12 cellular contexts compared by ENCODE assay signal in genomic region chr17:77442976-77443742, GRCh38.
DNase-seq lines count a peak whose midpoint lies in the region; ATAC-seq and TF ChIP-seq lines count a peak whose summit lies in the region.
"Had no signal": no experiment of that assay in that cellular context is flagged by ENCODE, and none has a peak within 500 bp of the region (broad histone marks: within the 10 kb centered on the region; RNA-seq: fewer than 3 reads in every experiment).

No MANE protein-coding gene starts in this region.

- H3K36me3 Mint-ChIP-seq in activated CD4-positive, alpha-beta T cell treated with anti-CD3 and anti-CD28 coated beads, Interleukin-2, amount 10 ng/mL, durations not matched to agents 7 days and 5 days (ENCODE audit: low read depth) = peaks cover 52% of the 10 kb centered on the region
- H3K36me3 Mint-ChIP-seq in WTC11 = peaks cover 2% of the 10 kb centered on the region; the same call in 1 of the 2 replicates

- H3K9me3 ChIP-seq in hepatocyte (ENCODE audit: low read depth) (no peaks in the 10 kb centered on the region), tibial nerve (no peaks in the 10 kb centered on the region)
- H3K9me3 ChIP-seq: ascending aorta had no signal

- no peak for TF ChIP-seq EP300 in tibial nerve (IDR thresholded peaks at IDR 0.05)

- TF ChIP-seq CTCF in WTC11 (IDR thresholded peaks at IDR 0.05) (no peak), hepatocyte (IDR thresholded peaks at IDR 0.05; ENCODE audit: poor library complexity) (no peak), tibial nerve (IDR thresholded peaks at IDR 0.05) (no peak)

- H4K20me1 ChIP-seq in hepatocyte (ENCODE audit: insufficient read depth, poor library complexity, severe bottlenecking) = peaks cover 41% of the 10 kb centered on the region

- H3K79me2 ChIP-seq in hepatocyte = peaks cover 97% of the 10 kb centered on the region

- H3K27me3 Mint-ChIP-seq in activated CD4-positive, alpha-beta T cell treated with anti-CD3 and anti-CD28 coated beads, Interleukin-2, amount 10 ng/mL, durations not matched to agents 7 days and 5 days = no peaks in the 10 kb centered on the region
- H3K27me3 Mint-ChIP-seq in WTC11 (ENCODE audit: low read depth) = no peaks in the 10 kb centered on the region

- no peak overlapping the region for H2AFZ ChIP-seq in hepatocyte
- H2AFZ ChIP-seq: parathyroid adenoma had no signal

- no peaks in the 10 kb centered on the region for H3K9me3 Mint-ChIP-seq in activated CD4-positive, alpha-beta T cell treated with anti-CD3 and anti-CD28 coated beads, Interleukin-2, amount 10 ng/mL, durations not matched to agents 7 days and 5 days
- H3K9me3 Mint-ChIP-seq in WTC11 = no peaks in the 10 kb centered on the region

- no peak for TF ChIP-seq POLR2A in tibial nerve (IDR thresholded peaks at IDR 0.05)

- peak overlapping the region; percentile 83 for H3K4me3 Mint-ChIP-seq in activated CD4-positive, alpha-beta T cell treated with anti-CD3 and anti-CD28 coated beads, Interleukin-2, amount 10 ng/mL, durations not matched to agents 7 days and 5 days
- no peak overlapping the region for H3K4me3 Mint-ChIP-seq in WTC11

- ATAC-seq in WTC11 (no peak), GM18858 (IDR thresholded peaks at IDR 0.05; ENCODE audit: unreplicated experiment) (no peak)
- ATAC-seq: Panc1 had no signal

- CTCF ChIA-PET in activated CD4-positive, alpha-beta T cell treated with anti-CD3 and anti-CD28 coated beads, Interleukin-2, amount 10 ng/mL, durations not matched to agents 7 days and 5 days (lab: Charles Lee) = interaction anchor here (0.6 to 3.4 kb wide), 7 partner anchors 9 to 700 kb away, joined by 3 to 25 read pairs (median 3); no protein-coding TSS in a partner anchor
- CTCF ChIA-PET in WTC11 (lab: Charles Lee) = interaction anchor here (0.7 kb wide), 1 partner anchor 14 kb away, joined by 3 read pairs; no protein-coding TSS in a partner anchor

- DNase-seq in activated CD4-positive, alpha-beta T cell treated with anti-CD3 and anti-CD28 coated beads, Interleukin-2, amount 10 ng/mL, durations not matched to agents 7 days and 5 days = no peak
- DNase-seq in activated CD4-positive, alpha-beta T cell treated with anti-CD3 and anti-CD28 coated beads, Interleukin-2, amount 50 U/mL, for 48 hours = no peak
- DNase-seq in WTC11 (ENCODE audit: low spot score) (no peak), hepatocyte (ENCODE audit: low spot score) (no peak), tibial nerve (ENCODE audit: low spot score in 2 of 2) (no peak), A172 (ENCODE audit: low spot score) (no peak), KBM-7 (no peak)
- DNase-seq: NCI-H1694 had no signal

- WGBS in hepatocyte (ENCODE audit: low lambda C conversion rate, missing lambda C conversion rate) = 77% methylated on average over 10 of the region's 10 CpGs
- WGBS in tibial nerve, 2 donors = 69 to 81% methylated on average over 10 of the region's 10 CpGs

- no peak overlapping the region for H3K4me2 ChIP-seq in hepatocyte

- H3K36me3 ChIP-seq in hepatocyte (replicated peaks; ENCODE audit: insufficient read depth, low read depth) (no peaks in the 10 kb centered on the region), tibial nerve (no peaks in the 10 kb centered on the region)
- H3K36me3 ChIP-seq: ascending aorta had no signal

- H3K4me1 Mint-ChIP-seq in activated CD4-positive, alpha-beta T cell treated with anti-CD3 and anti-CD28 coated beads, Interleukin-2, amount 10 ng/mL, durations not matched to agents 7 days and 5 days = peaks cover 97% of the 10 kb centered on the region
- H3K4me1 Mint-ChIP-seq in WTC11 = peaks cover 33% of the 10 kb centered on the region

- H3K27ac ChIP-seq in hepatocyte (peak overlapping the region; percentile 86), tibial nerve (peak overlapping the region in 3 of 4 donors; percentile 83 to 87 (median 86))
- H3K27ac ChIP-seq: ascending aorta, parathyroid adenoma had no signal

- POLR2A ChIA-PET in activated CD4-positive, alpha-beta T cell treated with anti-CD3 and anti-CD28 coated beads, Interleukin-2, amount 10 ng/mL, durations not matched to agents 7 days and 5 days (lab: Charles Lee) = no interaction called here
- POLR2A ChIA-PET in WTC11 (lab: Charles Lee) = no interaction called here

- H3K4me1 ChIP-seq in hepatocyte (ENCODE audit: insufficient read depth) (peaks cover 74% of the 10 kb centered on the region), tibial nerve (peaks cover 0 to 98% (median 79%) of the 10 kb centered on the region in 4 donors)

- H3K4me3 ChIP-seq in hepatocyte (no peak overlapping the region), tibial nerve (no peak overlapping the region)
- H3K4me3 ChIP-seq: ascending aorta had no signal

- H3K27ac Mint-ChIP-seq in activated CD4-positive, alpha-beta T cell treated with anti-CD3 and anti-CD28 coated beads, Interleukin-2, amount 10 ng/mL, durations not matched to agents 7 days and 5 days = peak overlapping the region; percentile 97
- H3K27ac Mint-ChIP-seq in WTC11 = peak overlapping the region; percentile 34; the same call in 1 of the 2 replicates

- H3K27me3 ChIP-seq in hepatocyte (no peaks in the 10 kb centered on the region), tibial nerve (no peaks in the 10 kb centered on the region)
- H3K27me3 ChIP-seq: ascending aorta had no signal

- in situ Hi-C loops in KBM-7 (cut with MboI; ENCODE audit: low pct_unique_long_range_greater_than_20kb, low sequenced_read_pairs) = no loop called here

- H3K9me2 ChIP-seq in hepatocyte (replicated peaks; ENCODE audit: insufficient read depth) = no peaks in the 10 kb centered on the region

TF ChIP-seq in WTC11, 78 proteins besides CTCF, POLR2A, EP300 and RAD21 (continues in another document):
- TF ChIP-seq NR2C2 (CRISPR knock-in tag; IDR thresholded peaks at IDR 0.05) (no peak), JUN (CRISPR knock-in tag; IDR thresholded peaks at IDR 0.05) (no peak), ZNF416 (CRISPR knock-in tag; IDR thresholded peaks at IDR 0.05) (no peak), ZNF512 (CRISPR knock-in tag; IDR thresholded peaks at IDR 0.05; ENCODE audit: borderline replicate concordance) (no peak), ZNF138 (CRISPR knock-in tag; conservative IDR thresholded peaks at IDR 0.05) (no peak), NFATC4 (CRISPR knock-in tag; IDR thresholded peaks at IDR 0.05) (no peak), FOXJ3 (CRISPR knock-in tag; IDR thresholded peaks at IDR 0.05; ENCODE audit: borderline replicate concordance) (no peak), ZNF281 (CRISPR knock-in tag; IDR thresholded peaks at IDR 0.05) (no peak), USF2 (CRISPR knock-in tag; IDR thresholded peaks at IDR 0.05) (no peak), E2F4 (CRISPR knock-in tag; IDR thresholded peaks at IDR 0.05; ENCODE audit: borderline replicate concordance, low read depth) (no peak)
